In genomic region chr11:123406441-123407123, GRCh38 we compare ENCODE assay signal across 10 cellular contexts. TPM values are rescaled to one million over a fixed set of nuclear protein-coding genes. Genes with fewer than 3 reads are reported as not detected.
A peak's percentile ranks its signal among the peaks of the same experiment; 100 is the strongest.
DNase-seq lines count a peak whose midpoint lies in the region; ATAC-seq and TF ChIP-seq lines count a peak whose summit lies in the region.
"Had no signal": no experiment of that assay in that cellular context is flagged by ENCODE, and none has a peak within 500 bp of the region (broad histone marks: within the 10 kb centered on the region; RNA-seq: fewer than 3 reads in every experiment).

No MANE protein-coding gene starts in this region.

- H3K9me3 ChIP-seq in GM23248 (ENCODE audit: low read depth): no peaks in the 10 kb centered on the region
- H3K9me3 ChIP-seq in thyroid gland: no peaks in the 10 kb centered on the region
- H3K9me3 ChIP-seq: sigmoid colon had no signal

- no peaks in the 10 kb centered on the region for H3K9me3 Mint-ChIP-seq in natural killer cell treated with Interleukin-12 subunit alpha and Interleukin-12 subunit beta and Interleukin-15 and Interleukin-18, amount 100 ng/mL, for 72 hours
- no peaks in the 10 kb centered on the region for H3K9me3 Mint-ChIP-seq in natural killer cell
- H3K9me3 Mint-ChIP-seq: nephron had no signal

- H2AFZ ChIP-seq in GM23248: no peak overlapping the region

- H3K4me3 ChIP-seq in GM23248 (no peak overlapping the region), thyroid gland (replicated peaks in 1 of 3) (no peak overlapping the region)
- H3K4me3 ChIP-seq: sigmoid colon had no signal

- no peaks in the 10 kb centered on the region for H3K36me3 ChIP-seq in GM23248 (ENCODE audit: low read depth)
- no peaks in the 10 kb centered on the region for H3K36me3 ChIP-seq in thyroid gland
- H3K36me3 ChIP-seq: sigmoid colon had no signal

- H3K9ac ChIP-seq in GM23248: no peak overlapping the region

- peaks cover 7 to 14% of the 10 kb centered on the region in 2 donors for H3K27me3 Mint-ChIP-seq in natural killer cell treated with Interleukin-12 subunit alpha and Interleukin-12 subunit beta and Interleukin-15 and Interleukin-18, amount 100 ng/mL, for 72 hours
- H3K27me3 Mint-ChIP-seq in natural killer cell (ENCODE audit: low read depth in 2 of 2): peaks cover 4 to 17% of the 10 kb centered on the region in 2 donors

- peak overlapping the region; percentile 57 for H3K4me2 ChIP-seq in GM23248 (ENCODE audit: unreplicated experiment)

- H3K9me2 ChIP-seq in GM23248 (ENCODE audit: insufficient read depth): no peaks in the 10 kb centered on the region

- in situ Hi-C loops in GM23248 (cut with MboI): loop anchor here (5.0 kb wide), 1 partner anchor 71 kb away; no protein-coding TSS in a partner anchor

- WGBS in GM23248 (ENCODE audit: low coverage in 1 of 2, low lambda C conversion rate in 2 of 2, missing lambda C conversion rate in 2 of 2), 2 experiments: 67 to 71% methylated on average over 3 to 4 of the region's 4 CpGs
- WGBS in thyroid gland, 2 donors: 61 to 64% methylated on average over 4 of the region's 4 CpGs

- peak overlapping the region; percentile 71 to 74 for H3K27ac Mint-ChIP-seq in natural killer cell treated with Interleukin-12 subunit alpha and Interleukin-12 subunit beta and Interleukin-15 and Interleukin-18, amount 100 ng/mL, for 72 hours
- no peak overlapping the region for H3K27ac Mint-ChIP-seq in natural killer cell
- H3K27ac Mint-ChIP-seq: nephron had no signal

- intact Hi-C loops in natural killer cell (cut with micrococcal nuclease): loop anchor here (1.0 kb wide), 1 partner anchor 72 kb away; no protein-coding TSS in a partner anchor
- intact Hi-C loops in thyroid gland (cut with DNase I): loop anchor here (5.0 kb wide), 1 partner anchor 99 kb away; no protein-coding TSS in a partner anchor

- H3K27ac ChIP-seq in GM23248: no peak overlapping the region
- peak overlapping the region in 2 of 3 donors; percentile 22 to 56 for H3K27ac ChIP-seq in thyroid gland
- H3K27ac ChIP-seq: sigmoid colon had no signal

- H3K4me3 Mint-ChIP-seq in natural killer cell treated with Interleukin-12 subunit alpha and Interleukin-12 subunit beta and Interleukin-15 and Interleukin-18, amount 100 ng/mL, for 72 hours: peak overlapping the region; percentile 60
- H3K4me3 Mint-ChIP-seq in natural killer cell: no peak overlapping the region

- ATAC-seq in natural killer cell treated with Interleukin-12 subunit alpha and Interleukin-12 subunit beta and Interleukin-15 and Interleukin-18, amount 100 ng/mL, for 72 hours: peak; percentile 54 to 61
- no peak for ATAC-seq in natural killer cell
- peak; percentile 54 for ATAC-seq in HG03571 (IDR thresholded peaks at IDR 0.05; ENCODE audit: unreplicated experiment)
- ATAC-seq in GM18517 (IDR thresholded peaks at IDR 0.05; ENCODE audit: unreplicated experiment): no peak

- no peaks in the 10 kb centered on the region for H4K20me1 ChIP-seq in GM23248 (ENCODE audit: insufficient read depth)

- no peaks in the 10 kb centered on the region for H3K79me2 ChIP-seq in GM23248 (ENCODE audit: insufficient read depth)

- no peak for TF ChIP-seq POLR2A in thyroid gland (IDR thresholded peaks at IDR 0.05)

- no peaks in the 10 kb centered on the region for H3F3A ChIP-seq in GM23248 (ENCODE audit: insufficient read depth)

- no peak for DNase-seq in natural killer cell treated with Interleukin-12 subunit alpha and Interleukin-12 subunit beta and Interleukin-15 and Interleukin-18, amount 100 ng/mL, for 72 hours (ENCODE audit: low spot score)
- DNase-seq in natural killer cell: no peak
- no peak for DNase-seq in GM23248
- no peak for DNase-seq in thyroid gland
- DNase-seq in DMS53 (lab: John Stamatoyannopoulos, UW): no peak
- no peak for DNase-seq in stimulated activated CD4-positive, alpha-beta T cell treated with anti-CD3 and anti-CD28 coated beads, Interleukin-2, amount 100 ng/mL, for 24 hours
- DNase-seq: sigmoid colon had no signal

- peaks cover 15 to 28% of the 10 kb centered on the region in 2 donors for H3K4me1 Mint-ChIP-seq in natural killer cell treated with Interleukin-12 subunit alpha and Interleukin-12 subunit beta and Interleukin-15 and Interleukin-18, amount 100 ng/mL, for 72 hours (ENCODE audit: low read depth in 2 of 2)
- H3K4me1 Mint-ChIP-seq in natural killer cell: peaks cover 8 to 15% of the 10 kb centered on the region in 2 donors

- no peaks in the 10 kb centered on the region for H3K36me3 Mint-ChIP-seq in natural killer cell treated with Interleukin-12 subunit alpha and Interleukin-12 subunit beta and Interleukin-15 and Interleukin-18, amount 100 ng/mL, for 72 hours
- H3K36me3 Mint-ChIP-seq in natural killer cell: no peaks in the 10 kb centered on the region

- H3K4me1 ChIP-seq in GM23248 (ENCODE audit: insufficient read depth) (no peaks in the 10 kb centered on the region), thyroid gland (peaks cover 22 to 25% of the 10 kb centered on the region in 2 donors)
- H3K4me1 ChIP-seq: sigmoid colon had no signal

- TF ChIP-seq CTCF in natural killer cell (IDR thresholded peaks at IDR 0.05) (no peak), thyroid gland (IDR thresholded peaks at IDR 0.05) (no peak)

- H3K27me3 ChIP-seq in GM23248 (replicated peaks; ENCODE audit: insufficient read depth) (no peaks in the 10 kb centered on the region), thyroid gland (no peaks in the 10 kb centered on the region)

RNA-seq across cellular contexts. Expression of gene GRAMD1B, which starts 23.5 kb away (rescaled TPM):
- total RNA-seq in natural killer cell treated with Interleukin-12 subunit alpha and Interleukin-12 subunit beta and Interleukin-15 and Interleukin-18, amount 100 ng/mL, for 72 hours: 100 to 1,000 TPM in 1 of 2 donors, 10 to 100 TPM in 1; 20.3 to 104 TPM
- total RNA-seq in natural killer cell: 10 to 100 TPM in 1 of 3 donors, 1 to 10 TPM in 2; 5.9 to 10.3 (median 8.8) TPM
- total RNA-seq in GM23248 (2014; rRNA removed; shearing (Covaris generic)): 14.8 and 21.4 TPM in 2 replicates
- polyA plus RNA-seq in GM23248 (2016; fragmentation: Nextera tagmentation; extraction: Ambion mirVana): 3.3 and 4.1 TPM in 2 replicates
- total RNA-seq in thyroid gland: 10 to 100 TPM in 2 of 4 donors, 1 to 10 TPM in 2; 7.0 to 22.7 (median 9.2) TPM

Comparison
In these comparisons a context has a peak if more than half of its experiments do, and no peak if none do; other contexts are left out.
1. ATAC-seq: peak in natural killer cell treated with Interleukin-12 subunit alpha and Interleukin-12 subunit beta and Interleukin-15 and Interleukin-18, amount 100 ng/mL, for 72 hours (2 of 2) and HG03571 (single experiment); none in natural killer cell (0 of 3) and GM18517 (single experiment).
2. H3K27ac Mint-ChIP-seq: peak in natural killer cell treated with Interleukin-12 subunit alpha and Interleukin-12 subunit beta and Interleukin-15 and Interleukin-18, amount 100 ng/mL, for 72 hours (2 of 2); none in natural killer cell (0 of 2).